10 cellular contexts compared by ENCODE assay signal in genomic region chr14:64915797-64916196, GRCh38. TPM values are rescaled to one million over a fixed set of nuclear protein-coding genes. Genes with fewer than 3 reads are reported as not detected.
DNase-seq lines count a peak whose midpoint lies in the region; TF ChIP-seq lines count a peak whose summit lies in the region.
"Had no signal": no experiment of that assay in that cellular context is flagged by ENCODE, and none has a peak within 500 bp of the region (broad histone marks: within the 10 kb centered on the region; RNA-seq: fewer than 3 reads in every experiment).

No MANE protein-coding gene starts in this region.

- H3K36me3 ChIP-seq in OCI-LY7 (ENCODE audit: insufficient read depth, low read length) (peaks cover 29% of the 10 kb centered on the region), duodenal mucosa (ENCODE audit: control insufficient read depth in 1 of 2, insufficient read depth in 2 of 2, low read length in 2 of 2) (no peaks in the 10 kb centered on the region), skeletal muscle tissue (ENCODE audit: control insufficient read depth in 3 of 3, insufficient read depth in 3 of 3, low read length in 3 of 3) (no peaks in the 10 kb centered on the region)

- no peaks in the 10 kb centered on the region for H3K27me3 ChIP-seq in duodenal mucosa (ENCODE audit: control insufficient read depth in 1 of 2, insufficient read depth in 2 of 2, low read length in 2 of 2)
- no peaks in the 10 kb centered on the region for H3K27me3 ChIP-seq in skeletal muscle tissue (ENCODE audit: control insufficient read depth in 3 of 3, insufficient read depth in 3 of 3, low read length in 3 of 3)

- H4K20me1 ChIP-seq in OCI-LY7 (ENCODE audit: insufficient read depth, low read length) = peaks cover 27% of the 10 kb centered on the region; the same call in 1 of the 2 replicates

- H3K9me3 ChIP-seq in OCI-LY7 (ENCODE audit: low read length) (no peaks in the 10 kb centered on the region), duodenal mucosa (ENCODE audit: control insufficient read depth in 1 of 2, low read length in 2 of 2) (no peaks in the 10 kb centered on the region), skeletal muscle tissue (ENCODE audit: control insufficient read depth in 3 of 3, low read length in 3 of 3) (no peaks in the 10 kb centered on the region)

- H3K4me3 ChIP-seq in OCI-LY7 (ENCODE audit: low read depth, low read length, poor library complexity, severe bottlenecking) (peak overlapping the region; percentile 91), duodenal mucosa (ENCODE audit: low read depth in 1 of 2, low read length in 2 of 2) (peak overlapping the region; percentile 97 to 98), skeletal muscle tissue (ENCODE audit: low read length in 3 of 3) (peak overlapping the region in 2 of 3 donors; percentile 84 to 92)

- peaks cover 16% of the 10 kb centered on the region for H3K4me1 ChIP-seq in OCI-LY7 (ENCODE audit: insufficient read depth, low read length, poor library complexity, severe bottlenecking)
- peaks cover 13 to 16% of the 10 kb centered on the region in 2 donors for H3K4me1 ChIP-seq in duodenal mucosa (ENCODE audit: control insufficient read depth in 1 of 2, insufficient read depth in 2 of 2, low read length in 2 of 2)
- H3K4me1 ChIP-seq in skeletal muscle tissue (ENCODE audit: control insufficient read depth in 3 of 3, insufficient read depth in 3 of 3, low read length in 3 of 3) = peaks cover 18 to 24% (median 22%) of the 10 kb centered on the region in 3 donors

- no peak overlapping the region for H2AFZ ChIP-seq in OCI-LY7 (ENCODE audit: low read length)

- DNase-seq in activated CD4-positive, alpha-beta T cell treated with anti-CD3 and anti-CD28 coated beads, Interleukin-2, amount 10 ng/mL, durations not matched to agents 24 days and 14 days = no peak
- DNase-seq in activated CD4-positive, alpha-beta T cell treated with anti-CD3 and anti-CD28 coated beads, Interleukin-2, amount 50 U/mL, for 4 hours = no peak
- DNase-seq in OCI-LY7 (ENCODE audit: low spot score) (peak; percentile 15), iPS-NIHi7 (ENCODE audit: extremely low spot score) (no peak), KG1 (lab: John Stamatoyannopoulos, UW) (no peak), GM13976 (ENCODE audit: low spot score) (no peak)
- DNase-seq: ACHN, midbrain had no signal

- BruUV-seq in OCI-LY7 (replicated peaks; lab: Mats Ljungman, UMichigan) = no TSS peak

- no peak overlapping the region for H3K9ac ChIP-seq in duodenal mucosa (ENCODE audit: low read depth in 1 of 2, low read length in 2 of 2)
- H3K9ac ChIP-seq in skeletal muscle tissue (ENCODE audit: low read depth in 1 of 3, low read length in 3 of 3) = no peak overlapping the region

- H3K27ac ChIP-seq in OCI-LY7 (ENCODE audit: low read depth, low read length, poor library complexity, severe bottlenecking) (no peak overlapping the region), duodenal mucosa (ENCODE audit: low read depth, low read length) (no peak overlapping the region), skeletal muscle tissue (ENCODE audit: low read depth, low read length) (no peak overlapping the region)

- H3K27me3 Mint-ChIP-seq in activated CD4-positive, alpha-beta T cell treated with anti-CD3 and anti-CD28 coated beads, Interleukin-2, amount 10 ng/mL, durations not matched to agents 24 days and 14 days = peaks cover 7% of the 10 kb centered on the region

- in situ Hi-C loops in GM13976 (cut with MboI; ENCODE audit: low sequenced_read_pairs, unreplicated experiment) = no loop called here

- H3K79me2 ChIP-seq in OCI-LY7 (ENCODE audit: insufficient read depth, low read depth, low read length) = peaks cover 62% of the 10 kb centered on the region

- H3K27ac Mint-ChIP-seq in activated CD4-positive, alpha-beta T cell treated with anti-CD3 and anti-CD28 coated beads, Interleukin-2, amount 10 ng/mL, durations not matched to agents 24 days and 14 days = no peak overlapping the region

- H3K9me3 Mint-ChIP-seq in activated CD4-positive, alpha-beta T cell treated with anti-CD3 and anti-CD28 coated beads, Interleukin-2, amount 10 ng/mL, durations not matched to agents 24 days and 14 days = no peaks in the 10 kb centered on the region

- H3K36me3 Mint-ChIP-seq in activated CD4-positive, alpha-beta T cell treated with anti-CD3 and anti-CD28 coated beads, Interleukin-2, amount 10 ng/mL, durations not matched to agents 24 days and 14 days (ENCODE audit: low read depth) = peaks cover 31% of the 10 kb centered on the region

- CTCF ChIA-PET in OCI-LY7 (lab: Charles Lee; ENCODE audit: unreplicated experiment) = no interaction called here

- TF ChIP-seq CTCF in OCI-LY7 (conservative IDR thresholded peaks at IDR 0.05; ENCODE audit: low read length) (no peak), GM13976 (IDR thresholded peaks at IDR 0.05; ENCODE audit: borderline replicate concordance, control extremely low read depth, extremely low read depth, insufficient read depth, missing control alignments) (no peak)

- POLR2A ChIA-PET in OCI-LY7 (lab: Charles Lee) = interaction anchor here (0.6 to 1.8 kb wide), 2 partner anchors 9 to 99 kb away, joined by 4 to 14 read pairs; no protein-coding TSS in a partner anchor

- no peaks in the 10 kb centered on the region for H3K9me2 ChIP-seq in OCI-LY7 (ENCODE audit: insufficient read depth, low read length)

- H3K4me1 Mint-ChIP-seq in activated CD4-positive, alpha-beta T cell treated with anti-CD3 and anti-CD28 coated beads, Interleukin-2, amount 10 ng/mL, durations not matched to agents 24 days and 14 days = peaks cover 43% of the 10 kb centered on the region

- intact Hi-C loops in activated CD4-positive, alpha-beta T cell treated with anti-CD3 and anti-CD28 coated beads, Interleukin-2, amount 10 ng/mL, durations not matched to agents 24 days and 14 days (cut with micrococcal nuclease) = no loop called here
- intact Hi-C loops in OCI-LY7 (cut with micrococcal nuclease; ENCODE audit: unreplicated experiment) = no loop called here

- peak overlapping the region; percentile 85 for H3K4me3 Mint-ChIP-seq in activated CD4-positive, alpha-beta T cell treated with anti-CD3 and anti-CD28 coated beads, Interleukin-2, amount 10 ng/mL, durations not matched to agents 24 days and 14 days

- peak overlapping the region; percentile 86 for H3K4me2 ChIP-seq in OCI-LY7 (ENCODE audit: low read length)

RNA-seq across cellular contexts. Expression of gene CHURC1, which starts 1.5 kb away (rescaled TPM):
- 53.5 and 54.9 TPM in 2 replicates for total RNA-seq in activated CD4-positive, alpha-beta T cell treated with anti-CD3 and anti-CD28 coated beads, Interleukin-2, amount 10 ng/mL, durations not matched to agents 24 days and 14 days
- total RNA-seq in OCI-LY7 (2014; rRNA removed; shearing (Covaris generic)) = 33.0 and 34.0 TPM in 2 replicates
- total RNA-seq in OCI-LY7 (2022) = 54.6 and 72.5 TPM in 2 replicates
- total RNA-seq in skeletal muscle tissue = 33.4 TPM

RNA-seq across cellular contexts. Expression of gene GPX2, which starts 26.7 kb away (rescaled TPM):
- total RNA-seq in activated CD4-positive, alpha-beta T cell treated with anti-CD3 and anti-CD28 coated beads, Interleukin-2, amount 10 ng/mL, durations not matched to agents 24 days and 14 days = not detected in 2 replicates
- total RNA-seq in OCI-LY7 (2014; rRNA removed; shearing (Covaris generic)) = not detected in 2 replicates
- not detected in 2 replicates for total RNA-seq in OCI-LY7 (2022)
- not detected for total RNA-seq in skeletal muscle tissue

RNA-seq across cellular contexts. Expression of gene SPTB, which starts 36.1 kb away (rescaled TPM):
- not detected in 2 replicates for total RNA-seq in activated CD4-positive, alpha-beta T cell treated with anti-CD3 and anti-CD28 coated beads, Interleukin-2, amount 10 ng/mL, durations not matched to agents 24 days and 14 days
- not detected in 2 replicates for total RNA-seq in OCI-LY7 (2014; rRNA removed; shearing (Covaris generic))
- total RNA-seq in OCI-LY7 (2022) (not detected in 2 replicates), skeletal muscle tissue (312 TPM)

RNA-seq across cellular contexts. Expression of gene RAB15, which starts 56.3 kb away (rescaled TPM):
- total RNA-seq in activated CD4-positive, alpha-beta T cell treated with anti-CD3 and anti-CD28 coated beads, Interleukin-2, amount 10 ng/mL, durations not matched to agents 24 days and 14 days = 6.2 and 6.9 TPM in 2 replicates
- total RNA-seq in OCI-LY7 (2014; rRNA removed; shearing (Covaris generic)) = 0.38 and 1.2 TPM in 2 replicates
- total RNA-seq in OCI-LY7 (2022) (not detected in 2 replicates), skeletal muscle tissue (8.4 TPM)

Comparison
In these comparisons a context has a peak if more than half of its experiments do, and no peak if none do; other contexts are left out.
1. RNA of gene SPTB, which starts 36.1 kb away (total RNA-seq): 312 TPM in skeletal muscle tissue (single experiment); not detected in OCI-LY7 and not detected in activated CD4-positive, alpha-beta T cell treated with anti-CD3 and anti-CD28 coated beads, Interleukin-2, amount 10 ng/mL, durations not matched to agents 24 days and 14 days; every median in the first group is over 100 times any median in the second.
2. Peak in every context shown above with its lines, with median percentiles within 50 percentile points of each other: H3K4me3 ChIP-seq.